In the genomic region with DNA sequence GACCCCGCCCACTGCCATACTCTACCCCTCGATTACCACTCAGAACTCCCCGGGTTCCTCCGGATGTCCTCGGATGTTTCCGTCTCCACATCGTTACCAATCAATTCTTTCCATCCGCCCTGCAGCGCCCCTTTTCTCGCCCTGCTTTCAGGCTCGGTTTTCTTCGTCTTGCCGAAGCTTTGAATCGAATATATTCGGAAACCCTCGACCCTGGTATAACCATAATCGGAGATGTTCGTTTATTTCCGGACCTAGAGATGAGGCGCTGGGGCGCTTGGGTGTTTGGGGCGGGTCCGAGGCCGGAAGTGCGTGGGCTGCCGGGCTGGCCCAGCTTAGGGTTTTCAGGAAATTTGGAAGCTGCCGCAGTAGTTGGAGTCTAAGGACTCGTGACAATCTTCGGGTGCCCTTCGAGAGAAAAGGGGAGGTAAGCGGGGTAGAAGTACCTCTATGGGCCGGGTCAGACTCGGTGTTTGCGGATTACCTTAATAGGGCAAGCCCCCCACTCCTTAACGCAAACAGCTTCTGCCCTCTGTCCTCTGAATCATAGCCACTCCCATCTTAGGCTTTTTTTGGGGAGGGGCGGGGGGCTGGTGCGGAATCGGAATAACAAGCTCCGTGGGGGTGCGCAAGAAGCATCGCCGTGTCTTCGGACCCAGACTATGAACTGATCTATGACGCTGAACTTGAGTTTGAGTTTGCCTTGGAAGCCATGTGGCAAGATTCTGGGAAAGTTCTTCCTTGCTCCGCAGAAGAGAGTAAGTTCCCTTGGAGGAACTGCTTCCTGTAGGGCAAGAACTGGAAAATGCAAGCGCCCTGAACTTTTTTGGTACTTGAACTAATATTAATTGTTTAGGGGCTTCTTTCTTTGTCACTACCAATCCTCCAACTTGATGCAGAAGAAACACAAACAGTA, we compare ENCODE assay signal across 9 cellular contexts. TPM values are rescaled to one million over a fixed set of nuclear protein-coding genes. Genes with fewer than 3 reads are reported as not detected.
DNase-seq lines count a peak whose midpoint lies in the region; ATAC-seq and TF ChIP-seq lines count a peak whose summit lies in the region.
"Had no signal": no experiment of that assay in that cellular context is flagged by ENCODE, and none has a peak within 500 bp of the region (broad histone marks: within the 10 kb centered on the region; RNA-seq: fewer than 3 reads in every experiment).

A gene with protein sequence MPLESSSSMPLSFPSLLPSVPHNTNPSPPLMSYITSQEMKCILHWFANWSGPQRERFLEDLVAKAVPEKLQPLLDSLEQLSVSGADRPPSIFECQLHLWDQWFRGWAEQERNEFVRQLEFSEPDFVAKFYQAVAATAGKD (plus strand): TSS at position 310 of the 913 bp plus-strand sequence. CDS start 2,154 bp downstream, outside the sequence.

- peaks cover 14 to 43% (median 32%) of the 10 kb centered on the region in 4 donors for H3K4me1 Mint-ChIP-seq in CD4-positive, CD25-positive, alpha-beta regulatory T cell

- peaks cover 24% of the 10 kb centered on the region for H3K36me3 Mint-ChIP-seq in CD4-positive, CD25-positive, alpha-beta regulatory T cell

- peak; percentile 74 for TF ChIP-seq POLR2A in erythroblast (IDR thresholded peaks at IDR 0.05; ENCODE audit: low read length)

- H3K9me3 Mint-ChIP-seq in CD4-positive, CD25-positive, alpha-beta regulatory T cell = no peaks in the 10 kb centered on the region
- H3K9me3 Mint-ChIP-seq: stimulated activated naive CD8-positive, alpha-beta T cell treated with anti-CD3 and anti-CD28 coated beads, Interleukin-15, Interleukin-2, amounts not matched to agents 100 ng/mL and 50 ng/mL, for 24 hours had no signal

- peak; percentile 99 to 100 (median 100) for DNase-seq in CD4-positive, CD25-positive, alpha-beta regulatory T cell
- DNase-seq in HS-27A (ENCODE audit: low read depth) (peak; percentile 100), erythroblast (lab: John Stamatoyannopoulos, UW) (no peak), substantia nigra (lab: John Stamatoyannopoulos, UW) (no peak), hippocampal formation (lab: John Stamatoyannopoulos, UW) (no peak)

- no peak within 1 kb of the TSS for H3K27ac Mint-ChIP-seq in CD4-positive, CD25-positive, alpha-beta regulatory T cell

- H3K4me3 ChIP-seq in CD4-positive, CD25-positive, alpha-beta regulatory T cell (ENCODE audit: low read depth, low read length) = peak within 1 kb of the TSS; percentile 98
- peak within 1 kb of the TSS; percentile 81 to 90 for H3K4me3 ChIP-seq in muscle layer of colon (ENCODE audit: low read depth in 1 of 2, low read length in 2 of 2)

- H3K4me1 ChIP-seq in CD4-positive, CD25-positive, alpha-beta regulatory T cell (ENCODE audit: control insufficient read depth, insufficient read depth, low read length, poor library complexity, severe bottlenecking) = peaks cover 36% of the 10 kb centered on the region
- H3K4me1 ChIP-seq in muscle layer of colon (ENCODE audit: insufficient read depth, low read length) = peaks cover 28% of the 10 kb centered on the region

- no peaks in the 10 kb centered on the region for H3K9me3 ChIP-seq in CD4-positive, CD25-positive, alpha-beta regulatory T cell (ENCODE audit: control insufficient read depth in 2 of 2, low read length in 2 of 2)
- H3K9me3 ChIP-seq in muscle layer of colon (ENCODE audit: low read length) = no peaks in the 10 kb centered on the region

- H3K27ac ChIP-seq in CD4-positive, CD25-positive, alpha-beta regulatory T cell (ENCODE audit: insufficient read depth, low read length, poor library complexity, severe bottlenecking) = peak within 1 kb of the TSS; percentile 99
- H3K27ac ChIP-seq in muscle layer of colon (ENCODE audit: low read depth, low read length) = peak within 1 kb of the TSS; percentile 99
- peak within 1 kb of the TSS; percentile 96 for H3K27ac ChIP-seq in substantia nigra (ENCODE audit: low read depth, low read length, poor library complexity, severe bottlenecking)

- H3K36me3 ChIP-seq in CD4-positive, CD25-positive, alpha-beta regulatory T cell (ENCODE audit: control insufficient read depth, insufficient read depth, low read length) = peaks cover 40% of the 10 kb centered on the region
- H3K36me3 ChIP-seq in muscle layer of colon (ENCODE audit: insufficient read depth, low read length) = peaks cover 51% of the 10 kb centered on the region

- H3K9ac ChIP-seq in muscle layer of colon (ENCODE audit: low read length) = peak within 1 kb of the TSS; percentile 81

- no peak within 1 kb of the TSS for H3K4me3 Mint-ChIP-seq in CD4-positive, CD25-positive, alpha-beta regulatory T cell
- H3K4me3 Mint-ChIP-seq: stimulated activated naive CD8-positive, alpha-beta T cell treated with anti-CD3 and anti-CD28 coated beads, Interleukin-15, Interleukin-2, amounts not matched to agents 100 ng/mL and 50 ng/mL, for 24 hours had no signal

- POLR2A ChIA-PET in activated CD8-positive, alpha-beta memory T cell treated with anti-CD3 and anti-CD28 coated beads for 36 hours (lab: Charles Lee) = interaction anchor here (0.6 to 1.8 kb wide), 11 partner anchors 10 to 226 kb away, joined by 3 to 11 read pairs (median 5); a partner anchor contains a TSS

- H3K27me3 ChIP-seq in CD4-positive, CD25-positive, alpha-beta regulatory T cell (ENCODE audit: control insufficient read depth, insufficient read depth, low read length) = no peaks in the 10 kb centered on the region
- no peaks in the 10 kb centered on the region for H3K27me3 ChIP-seq in muscle layer of colon (ENCODE audit: control insufficient read depth in 1 of 2, insufficient read depth in 2 of 2, low read length in 2 of 2)

- CTCF ChIA-PET in activated CD8-positive, alpha-beta memory T cell treated with anti-CD3 and anti-CD28 coated beads for 36 hours (lab: Charles Lee) = interaction anchor here (0.8 to 3.4 kb wide), 12 partner anchors 10 to 285 kb away, joined by 3 to 18 read pairs (median 6); a partner anchor contains a TSS

- ATAC-seq in CD4-positive, CD25-positive, alpha-beta regulatory T cell (ENCODE audit: low read depth in 2 of 2) = peak; percentile 91 to 93
- peak; percentile 89 for ATAC-seq in GM19468 (IDR thresholded peaks at IDR 0.05; ENCODE audit: extremely low read depth, unreplicated experiment)

- H3K27me3 Mint-ChIP-seq in CD4-positive, CD25-positive, alpha-beta regulatory T cell = no peaks in the 10 kb centered on the region
- H3K27me3 Mint-ChIP-seq: stimulated activated naive CD8-positive, alpha-beta T cell treated with anti-CD3 and anti-CD28 coated beads, Interleukin-15, Interleukin-2, amounts not matched to agents 100 ng/mL and 50 ng/mL, for 24 hours had no signal

RNA-seq across cellular contexts. Expression of the gene that starts here (rescaled TPM):
- 13.6 TPM for total RNA-seq in CD4-positive, CD25-positive, alpha-beta regulatory T cell
- 100 to 1,000 TPM; 131 to 187 (median 156) TPM for polyA plus RNA-seq in CD4-positive, CD25-positive, alpha-beta regulatory T cell
- total RNA-seq in activated CD8-positive, alpha-beta memory T cell treated with anti-CD3 and anti-CD28 coated beads for 36 hours = 10 to 100 TPM; 51.6 to 56.5 TPM

Comparison
In these comparisons a context has a peak if more than half of its experiments do, and no peak if none do; other contexts are left out.
1. DNase-seq: peak in CD4-positive, CD25-positive, alpha-beta regulatory T cell (3 of 3) and HS-27A (single experiment); none in erythroblast (0 of 2), substantia nigra (0 of 49) and hippocampal formation (0 of 2).
2. Peak in every context shown above with its lines, with median percentiles within 50 percentile points of each other: H3K27ac ChIP-seq.